Comparison of ENCODE assay signal across 1 cellular context in the genomic region with DNA sequence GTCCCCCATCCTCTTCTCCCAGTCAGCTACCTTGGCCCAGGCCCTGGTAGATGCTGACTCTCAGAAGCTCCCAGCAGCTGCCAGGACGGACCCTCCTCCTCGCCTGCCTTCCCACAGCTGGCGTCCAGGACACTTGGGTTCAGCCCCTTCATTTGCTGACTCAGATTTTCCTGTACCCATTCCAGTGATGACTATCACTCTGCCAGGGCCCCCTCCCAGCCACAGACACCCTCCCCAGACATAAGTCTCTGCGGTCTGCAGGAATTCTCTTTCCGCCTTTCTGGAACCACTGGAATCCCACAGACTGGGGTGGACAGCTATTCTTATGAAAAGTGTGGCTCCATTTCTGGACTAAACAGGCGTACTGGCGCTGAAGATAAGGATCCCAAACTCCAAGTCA.
A peak's percentile ranks its signal among the peaks of the same experiment; 100 is the strongest.
TF ChIP-seq lines count a peak whose summit lies in the region.

No MANE protein-coding gene starts in this region.

TF ChIP-seq in K562, 482 proteins besides CTCF, POLR2A, EP300 and RAD21 (continued from another document):
- TF ChIP-seq, protein P1, sequence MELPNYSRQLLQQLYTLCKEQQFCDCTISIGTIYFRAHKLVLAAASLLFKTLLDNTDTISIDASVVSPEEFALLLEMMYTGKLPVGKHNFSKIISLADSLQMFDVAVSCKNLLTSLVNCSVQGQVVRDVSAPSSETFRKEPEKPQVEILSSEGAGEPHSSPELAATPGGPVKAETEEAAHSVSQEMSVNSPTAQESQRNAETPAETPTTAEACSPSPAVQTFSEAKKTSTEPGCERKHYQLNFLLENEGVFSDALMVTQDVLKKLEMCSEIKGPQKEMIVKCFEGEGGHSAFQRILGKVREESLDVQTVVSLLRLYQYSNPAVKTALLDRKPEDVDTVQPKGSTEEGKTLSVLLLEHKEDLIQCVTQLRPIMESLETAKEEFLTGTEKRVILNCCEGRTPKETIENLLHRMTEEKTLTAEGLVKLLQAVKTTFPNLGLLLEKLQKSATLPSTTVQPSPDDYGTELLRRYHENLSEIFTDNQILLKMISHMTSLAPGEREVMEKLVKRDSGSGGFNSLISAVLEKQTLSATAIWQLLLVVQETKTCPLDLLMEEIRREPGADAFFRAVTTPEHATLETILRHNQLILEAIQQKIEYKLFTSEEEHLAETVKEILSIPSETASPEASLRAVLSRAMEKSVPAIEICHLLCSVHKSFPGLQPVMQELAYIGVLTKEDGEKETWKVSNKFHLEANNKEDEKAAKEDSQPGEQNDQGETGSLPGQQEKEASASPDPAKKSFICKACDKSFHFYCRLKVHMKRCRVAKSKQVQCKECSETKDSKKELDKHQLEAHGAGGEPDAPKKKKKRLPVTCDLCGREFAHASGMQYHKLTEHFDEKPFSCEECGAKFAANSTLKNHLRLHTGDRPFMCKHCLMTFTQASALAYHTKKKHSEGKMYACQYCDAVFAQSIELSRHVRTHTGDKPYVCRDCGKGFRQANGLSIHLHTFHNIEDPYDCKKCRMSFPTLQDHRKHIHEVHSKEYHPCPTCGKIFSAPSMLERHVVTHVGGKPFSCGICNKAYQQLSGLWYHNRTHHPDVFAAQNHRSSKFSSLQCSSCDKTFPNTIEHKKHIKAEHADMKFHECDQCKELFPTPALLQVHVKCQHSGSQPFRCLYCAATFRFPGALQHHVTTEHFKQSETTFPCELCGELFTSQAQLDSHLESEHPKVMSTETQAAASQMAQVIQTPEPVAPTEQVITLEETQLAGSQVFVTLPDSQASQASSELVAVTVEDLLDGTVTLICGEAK (IDR thresholded peaks at IDR 0.05), result no peak
- TF ChIP-seq, protein P1 (CRISPR knock-in tag; IDR thresholded peaks at IDR 0.05), result no peak
- no peak for TF ChIP-seq ZNF507 (tag; conservative IDR thresholded peaks at IDR 0.05)
- TF ChIP-seq CHCHD3 (CRISPR knock-in tag; IDR thresholded peaks at IDR 0.05), result no peak
- TF ChIP-seq MAFG (tag; conservative IDR thresholded peaks at IDR 0.05), result peak; percentile 43
- peak; percentile 60; the same call in 1 of the 2 replicates for TF ChIP-seq ZNF316 (IDR thresholded peaks at IDR 0.05)
